Comparison of ENCODE assay signal across 1 cellular context in the genomic region with DNA sequence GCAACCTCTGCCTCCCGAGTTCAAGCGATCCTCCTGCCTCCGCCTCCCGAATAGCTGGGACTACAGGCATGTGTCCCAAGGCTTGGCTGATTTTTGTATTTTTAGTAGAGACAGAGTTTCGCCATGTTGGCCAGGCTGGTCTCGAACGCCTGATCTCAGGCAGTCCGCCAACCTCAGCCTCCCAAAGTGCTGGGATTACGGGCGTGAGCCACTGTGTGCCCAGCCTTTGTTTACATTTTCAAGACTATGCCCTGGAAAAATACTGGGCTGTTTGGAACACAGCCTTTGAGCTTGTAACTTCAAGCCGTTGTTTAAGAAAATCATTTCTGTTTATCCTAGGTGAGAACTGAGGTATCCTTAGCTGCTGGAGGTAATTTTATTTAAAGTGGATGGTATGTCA.
A peak's percentile ranks its signal among the peaks of the same experiment; 100 is the strongest.
TF ChIP-seq lines count a peak whose summit lies in the region.

No MANE protein-coding gene starts in this region.

TF ChIP-seq in HepG2, 621 proteins besides CTCF, POLR2A, EP300 and RAD21 (continues in another document):
- TF ChIP-seq, protein P1, sequence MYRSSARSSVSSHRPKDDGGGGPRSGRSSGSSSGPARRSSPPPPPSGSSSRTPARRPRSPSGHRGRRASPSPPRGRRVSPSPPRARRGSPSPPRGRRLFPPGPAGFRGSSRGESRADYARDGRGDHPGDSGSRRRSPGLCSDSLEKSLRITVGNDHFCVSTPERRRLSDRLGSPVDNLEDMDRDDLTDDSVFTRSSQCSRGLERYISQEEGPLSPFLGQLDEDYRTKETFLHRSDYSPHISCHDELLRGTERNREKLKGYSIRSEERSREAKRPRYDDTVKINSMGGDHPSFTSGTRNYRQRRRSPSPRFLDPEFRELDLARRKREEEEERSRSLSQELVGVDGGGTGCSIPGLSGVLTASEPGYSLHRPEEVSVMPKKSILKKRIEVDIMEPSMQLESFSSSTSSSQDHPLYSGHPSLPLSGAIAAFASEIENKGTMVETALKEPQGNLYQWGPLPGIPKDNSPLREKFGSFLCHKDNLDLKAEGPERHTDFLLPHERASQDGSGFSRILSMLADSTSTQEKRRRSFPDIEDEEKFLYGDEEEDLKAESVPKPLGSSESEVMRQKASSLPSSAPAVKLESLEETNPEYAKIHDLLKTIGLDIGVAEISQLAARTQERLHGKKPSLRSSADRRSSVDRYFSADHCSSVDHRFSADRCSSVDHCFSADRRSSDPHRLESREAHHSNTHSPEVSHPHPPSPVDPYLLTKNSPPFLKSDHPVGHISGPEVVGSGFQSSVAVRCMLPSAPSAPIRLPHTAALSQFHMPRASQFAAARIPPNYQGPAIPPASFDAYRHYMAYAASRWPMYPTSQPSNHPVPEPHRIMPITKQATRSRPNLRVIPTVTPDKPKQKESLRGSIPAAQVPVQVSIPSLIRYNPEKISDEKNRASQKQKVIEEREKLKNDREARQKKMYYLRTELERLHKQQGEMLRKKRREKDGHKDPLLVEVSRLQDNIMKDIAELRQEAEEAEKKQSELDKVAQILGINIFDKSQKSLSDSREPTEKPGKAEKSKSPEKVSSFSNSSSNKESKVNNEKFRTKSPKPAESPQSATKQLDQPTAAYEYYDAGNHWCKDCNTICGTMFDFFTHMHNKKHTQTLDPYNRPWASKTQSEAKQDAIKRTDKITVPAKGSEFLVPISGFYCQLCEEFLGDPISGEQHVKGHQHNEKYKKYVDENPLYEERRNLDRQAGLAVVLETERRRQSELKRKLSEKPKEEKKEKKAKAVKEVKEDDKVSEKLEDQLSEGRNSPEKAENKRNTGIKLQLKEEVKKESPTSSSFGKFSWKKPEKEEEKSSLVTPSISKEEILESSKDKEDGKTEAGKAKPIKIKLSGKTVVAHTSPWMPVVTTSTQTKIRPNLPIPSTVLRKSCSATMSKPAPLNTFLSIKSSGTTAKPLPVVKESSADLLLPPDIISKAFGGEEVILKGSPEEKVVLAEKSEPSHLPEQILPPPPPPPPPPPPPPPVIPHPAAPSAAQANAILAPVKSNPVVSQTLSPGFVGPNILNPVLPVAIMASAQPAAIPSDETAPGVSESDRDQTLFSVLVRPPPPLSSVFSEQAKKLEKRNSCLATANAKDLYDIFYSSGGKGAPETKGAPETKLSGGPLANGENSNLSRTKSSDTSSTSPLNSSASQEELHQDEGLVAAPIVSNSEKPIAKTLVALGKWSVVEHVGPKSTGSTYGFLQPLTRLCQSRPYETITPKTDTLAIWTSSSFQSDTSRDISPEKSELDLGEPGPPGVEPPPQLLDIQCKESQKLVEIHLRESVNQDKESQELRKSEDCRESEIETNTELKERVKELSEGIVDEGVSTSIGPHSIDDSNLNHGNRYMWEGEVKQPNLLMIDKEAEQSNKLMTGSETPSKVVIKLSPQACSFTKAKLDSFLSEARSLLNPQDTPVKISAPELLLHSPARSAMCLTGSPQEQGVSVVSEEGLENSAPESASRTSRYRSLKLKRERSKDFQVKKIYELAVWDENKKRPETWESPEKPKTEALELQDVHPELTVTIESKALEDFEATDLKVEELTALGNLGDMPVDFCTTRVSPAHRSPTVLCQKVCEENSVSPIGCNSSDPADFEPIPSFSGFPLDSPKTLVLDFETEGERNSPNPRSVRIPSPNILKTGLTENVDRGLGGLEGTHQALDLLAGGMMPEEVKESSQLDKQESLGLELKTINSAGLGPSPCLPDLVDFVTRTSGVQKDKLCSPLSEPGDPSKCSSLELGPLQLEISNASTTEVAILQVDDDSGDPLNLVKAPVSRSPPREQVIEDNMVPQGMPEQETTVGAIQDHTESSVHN (CRISPR knock-in tag; IDR thresholded peaks at IDR 0.05) = no peak
- TF ChIP-seq, protein P2, sequence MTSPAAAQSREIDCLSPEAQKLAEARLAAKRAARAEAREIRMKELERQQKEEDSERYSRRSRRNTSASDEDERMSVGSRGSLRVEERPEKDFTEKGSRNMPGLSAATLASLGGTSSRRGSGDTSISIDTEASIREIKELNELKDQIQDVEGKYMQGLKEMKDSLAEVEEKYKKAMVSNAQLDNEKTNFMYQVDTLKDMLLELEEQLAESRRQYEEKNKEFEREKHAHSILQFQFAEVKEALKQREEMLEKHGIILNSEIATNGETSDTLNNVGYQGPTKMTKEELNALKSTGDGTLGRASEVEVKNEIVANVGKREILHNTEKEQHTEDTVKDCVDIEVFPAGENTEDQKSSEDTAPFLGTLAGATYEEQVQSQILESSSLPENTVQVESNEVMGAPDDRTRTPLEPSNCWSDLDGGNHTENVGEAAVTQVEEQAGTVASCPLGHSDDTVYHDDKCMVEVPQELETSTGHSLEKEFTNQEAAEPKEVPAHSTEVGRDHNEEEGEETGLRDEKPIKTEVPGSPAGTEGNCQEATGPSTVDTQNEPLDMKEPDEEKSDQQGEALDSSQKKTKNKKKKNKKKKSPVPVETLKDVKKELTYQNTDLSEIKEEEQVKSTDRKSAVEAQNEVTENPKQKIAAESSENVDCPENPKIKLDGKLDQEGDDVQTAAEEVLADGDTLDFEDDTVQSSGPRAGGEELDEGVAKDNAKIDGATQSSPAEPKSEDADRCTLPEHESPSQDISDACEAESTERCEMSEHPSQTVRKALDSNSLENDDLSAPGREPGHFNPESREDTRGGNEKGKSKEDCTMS (CRISPR knock-in tag; conservative IDR thresholded peaks at IDR 0.05) = no peak
- TF ChIP-seq RXRA (CRISPR knock-in tag; IDR thresholded peaks at IDR 0.05) = peak; percentile 15; the same call in 1 of the 2 replicates
- TF ChIP-seq, protein P3, sequence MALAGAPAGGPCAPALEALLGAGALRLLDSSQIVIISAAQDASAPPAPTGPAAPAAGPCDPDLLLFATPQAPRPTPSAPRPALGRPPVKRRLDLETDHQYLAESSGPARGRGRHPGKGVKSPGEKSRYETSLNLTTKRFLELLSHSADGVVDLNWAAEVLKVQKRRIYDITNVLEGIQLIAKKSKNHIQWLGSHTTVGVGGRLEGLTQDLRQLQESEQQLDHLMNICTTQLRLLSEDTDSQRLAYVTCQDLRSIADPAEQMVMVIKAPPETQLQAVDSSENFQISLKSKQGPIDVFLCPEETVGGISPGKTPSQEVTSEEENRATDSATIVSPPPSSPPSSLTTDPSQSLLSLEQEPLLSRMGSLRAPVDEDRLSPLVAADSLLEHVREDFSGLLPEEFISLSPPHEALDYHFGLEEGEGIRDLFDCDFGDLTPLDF (CRISPR knock-in tag; IDR thresholded peaks at IDR 0.05) = no peak
- no peak for TF ChIP-seq HNRNPH1 (optimal IDR thresholded peaks at IDR 0.05; ENCODE audit: low read depth, low read length)
- TF ChIP-seq SSRP1 (CRISPR knock-in tag; IDR thresholded peaks at IDR 0.05) = no peak
- no peak for TF ChIP-seq HHEX (CRISPR knock-in tag; IDR thresholded peaks at IDR 0.05)
- TF ChIP-seq ZNF282 (IDR thresholded peaks at IDR 0.05; ENCODE audit: partially characterized antibody) = no peak
- no peak for TF ChIP-seq MAZ (IDR thresholded peaks at IDR 0.05; ENCODE audit: borderline replicate concordance, low read depth, low read length)
- no peak for TF ChIP-seq MAZ (CRISPR knock-in tag; IDR thresholded peaks at IDR 0.05; ENCODE audit: low read depth)
- no peak; the same call in 1 of the 2 replicates for TF ChIP-seq ZNF644 (CRISPR knock-in tag; IDR thresholded peaks at IDR 0.05; ENCODE audit: low read depth)
- TF ChIP-seq, protein P4, sequence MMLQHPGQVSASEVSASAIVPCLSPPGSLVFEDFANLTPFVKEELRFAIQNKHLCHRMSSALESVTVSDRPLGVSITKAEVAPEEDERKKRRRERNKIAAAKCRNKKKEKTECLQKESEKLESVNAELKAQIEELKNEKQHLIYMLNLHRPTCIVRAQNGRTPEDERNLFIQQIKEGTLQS (CRISPR knock-in tag; IDR thresholded peaks at IDR 0.05) = no peak
- no peak for TF ChIP-seq ARHGAP35 (CRISPR knock-in tag; IDR thresholded peaks at IDR 0.05; ENCODE audit: borderline replicate concordance)
- TF ChIP-seq HDAC1 (CRISPR knock-in tag; IDR thresholded peaks at IDR 0.05) = peak; percentile 56
- peak; percentile 68; the same call in 1 of the 2 replicates for TF ChIP-seq GATAD2A (CRISPR knock-in tag; IDR thresholded peaks at IDR 0.05)
- TF ChIP-seq, protein P5, sequence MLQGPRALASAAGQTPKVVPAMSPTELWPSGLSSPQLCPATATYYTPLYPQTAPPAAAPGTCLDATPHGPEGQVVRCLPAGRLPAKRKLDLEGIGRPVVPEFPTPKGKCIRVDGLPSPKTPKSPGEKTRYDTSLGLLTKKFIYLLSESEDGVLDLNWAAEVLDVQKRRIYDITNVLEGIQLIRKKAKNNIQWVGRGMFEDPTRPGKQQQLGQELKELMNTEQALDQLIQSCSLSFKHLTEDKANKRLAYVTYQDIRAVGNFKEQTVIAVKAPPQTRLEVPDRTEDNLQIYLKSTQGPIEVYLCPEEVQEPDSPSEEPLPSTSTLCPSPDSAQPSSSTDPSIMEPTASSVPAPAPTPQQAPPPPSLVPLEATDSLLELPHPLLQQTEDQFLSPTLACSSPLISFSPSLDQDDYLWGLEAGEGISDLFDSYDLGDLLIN (CRISPR knock-in tag; IDR thresholded peaks at IDR 0.05; ENCODE audit: borderline replicate concordance) = no peak
- TF ChIP-seq, protein P6, sequence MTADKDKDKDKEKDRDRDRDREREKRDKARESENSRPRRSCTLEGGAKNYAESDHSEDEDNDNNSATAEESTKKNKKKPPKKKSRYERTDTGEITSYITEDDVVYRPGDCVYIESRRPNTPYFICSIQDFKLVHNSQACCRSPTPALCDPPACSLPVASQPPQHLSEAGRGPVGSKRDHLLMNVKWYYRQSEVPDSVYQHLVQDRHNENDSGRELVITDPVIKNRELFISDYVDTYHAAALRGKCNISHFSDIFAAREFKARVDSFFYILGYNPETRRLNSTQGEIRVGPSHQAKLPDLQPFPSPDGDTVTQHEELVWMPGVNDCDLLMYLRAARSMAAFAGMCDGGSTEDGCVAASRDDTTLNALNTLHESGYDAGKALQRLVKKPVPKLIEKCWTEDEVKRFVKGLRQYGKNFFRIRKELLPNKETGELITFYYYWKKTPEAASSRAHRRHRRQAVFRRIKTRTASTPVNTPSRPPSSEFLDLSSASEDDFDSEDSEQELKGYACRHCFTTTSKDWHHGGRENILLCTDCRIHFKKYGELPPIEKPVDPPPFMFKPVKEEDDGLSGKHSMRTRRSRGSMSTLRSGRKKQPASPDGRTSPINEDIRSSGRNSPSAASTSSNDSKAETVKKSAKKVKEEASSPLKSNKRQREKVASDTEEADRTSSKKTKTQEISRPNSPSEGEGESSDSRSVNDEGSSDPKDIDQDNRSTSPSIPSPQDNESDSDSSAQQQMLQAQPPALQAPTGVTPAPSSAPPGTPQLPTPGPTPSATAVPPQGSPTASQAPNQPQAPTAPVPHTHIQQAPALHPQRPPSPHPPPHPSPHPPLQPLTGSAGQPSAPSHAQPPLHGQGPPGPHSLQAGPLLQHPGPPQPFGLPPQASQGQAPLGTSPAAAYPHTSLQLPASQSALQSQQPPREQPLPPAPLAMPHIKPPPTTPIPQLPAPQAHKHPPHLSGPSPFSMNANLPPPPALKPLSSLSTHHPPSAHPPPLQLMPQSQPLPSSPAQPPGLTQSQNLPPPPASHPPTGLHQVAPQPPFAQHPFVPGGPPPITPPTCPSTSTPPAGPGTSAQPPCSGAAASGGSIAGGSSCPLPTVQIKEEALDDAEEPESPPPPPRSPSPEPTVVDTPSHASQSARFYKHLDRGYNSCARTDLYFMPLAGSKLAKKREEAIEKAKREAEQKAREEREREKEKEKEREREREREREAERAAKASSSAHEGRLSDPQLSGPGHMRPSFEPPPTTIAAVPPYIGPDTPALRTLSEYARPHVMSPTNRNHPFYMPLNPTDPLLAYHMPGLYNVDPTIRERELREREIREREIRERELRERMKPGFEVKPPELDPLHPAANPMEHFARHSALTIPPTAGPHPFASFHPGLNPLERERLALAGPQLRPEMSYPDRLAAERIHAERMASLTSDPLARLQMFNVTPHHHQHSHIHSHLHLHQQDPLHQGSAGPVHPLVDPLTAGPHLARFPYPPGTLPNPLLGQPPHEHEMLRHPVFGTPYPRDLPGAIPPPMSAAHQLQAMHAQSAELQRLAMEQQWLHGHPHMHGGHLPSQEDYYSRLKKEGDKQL (CRISPR knock-in tag; IDR thresholded peaks at IDR 0.05; ENCODE audit: low read depth) = no peak
- TF ChIP-seq NCOA5 (CRISPR knock-in tag; IDR thresholded peaks at IDR 0.05) = no peak
- TF ChIP-seq, protein P7, sequence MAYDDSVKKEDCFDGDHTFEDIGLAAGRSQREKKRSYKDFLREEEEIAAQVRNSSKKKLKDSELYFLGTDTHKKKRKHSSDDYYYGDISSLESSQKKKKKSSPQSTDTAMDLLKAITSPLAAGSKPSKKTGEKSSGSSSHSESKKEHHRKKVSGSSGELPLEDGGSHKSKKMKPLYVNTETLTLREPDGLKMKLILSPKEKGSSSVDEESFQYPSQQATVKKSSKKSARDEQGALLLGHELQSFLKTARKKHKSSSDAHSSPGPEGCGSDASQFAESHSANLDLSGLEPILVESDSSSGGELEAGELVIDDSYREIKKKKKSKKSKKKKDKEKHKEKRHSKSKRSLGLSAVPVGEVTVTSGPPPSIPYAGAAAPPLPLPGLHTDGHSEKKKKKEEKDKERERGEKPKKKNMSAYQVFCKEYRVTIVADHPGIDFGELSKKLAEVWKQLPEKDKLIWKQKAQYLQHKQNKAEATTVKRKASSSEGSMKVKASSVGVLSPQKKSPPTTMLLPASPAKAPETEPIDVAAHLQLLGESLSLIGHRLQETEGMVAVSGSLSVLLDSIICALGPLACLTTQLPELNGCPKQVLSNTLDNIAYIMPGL (CRISPR knock-in tag; IDR thresholded peaks at IDR 0.05; ENCODE audit: borderline replicate concordance in 1 of 2, low read depth in 1 of 2) = 0 out of 4 replicates have a peak, but pooled peaks of 1 of the 2 experiments have one; percentile 11
- TF ChIP-seq, protein P8, sequence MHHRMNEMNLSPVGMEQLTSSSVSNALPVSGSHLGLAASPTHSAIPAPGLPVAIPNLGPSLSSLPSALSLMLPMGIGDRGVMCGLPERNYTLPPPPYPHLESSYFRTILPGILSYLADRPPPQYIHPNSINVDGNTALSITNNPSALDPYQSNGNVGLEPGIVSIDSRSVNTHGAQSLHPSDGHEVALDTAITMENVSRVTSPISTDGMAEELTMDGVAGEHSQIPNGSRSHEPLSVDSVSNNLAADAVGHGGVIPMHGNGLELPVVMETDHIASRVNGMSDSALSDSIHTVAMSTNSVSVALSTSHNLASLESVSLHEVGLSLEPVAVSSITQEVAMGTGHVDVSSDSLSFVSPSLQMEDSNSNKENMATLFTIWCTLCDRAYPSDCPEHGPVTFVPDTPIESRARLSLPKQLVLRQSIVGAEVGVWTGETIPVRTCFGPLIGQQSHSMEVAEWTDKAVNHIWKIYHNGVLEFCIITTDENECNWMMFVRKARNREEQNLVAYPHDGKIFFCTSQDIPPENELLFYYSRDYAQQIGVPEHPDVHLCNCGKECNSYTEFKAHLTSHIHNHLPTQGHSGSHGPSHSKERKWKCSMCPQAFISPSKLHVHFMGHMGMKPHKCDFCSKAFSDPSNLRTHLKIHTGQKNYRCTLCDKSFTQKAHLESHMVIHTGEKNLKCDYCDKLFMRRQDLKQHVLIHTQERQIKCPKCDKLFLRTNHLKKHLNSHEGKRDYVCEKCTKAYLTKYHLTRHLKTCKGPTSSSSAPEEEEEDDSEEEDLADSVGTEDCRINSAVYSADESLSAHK (CRISPR knock-in tag; IDR thresholded peaks at IDR 0.05; ENCODE audit: borderline replicate concordance) = no peak
- TF ChIP-seq KDM2A (CRISPR knock-in tag; IDR thresholded peaks at IDR 0.05; ENCODE audit: borderline replicate concordance, low read depth) = peak; percentile 61; the same call in 1 of the 2 replicates
- peak; percentile 53; the same call in 1 of the 2 replicates for TF ChIP-seq ISL2 (CRISPR knock-in tag; IDR thresholded peaks at IDR 0.05)
- no peak; the same call in 1 of the 2 replicates for TF ChIP-seq MYC (CRISPR knock-in tag; IDR thresholded peaks at IDR 0.05; ENCODE audit: borderline replicate concordance)
- TF ChIP-seq EHMT2 (IDR thresholded peaks at IDR 0.05; ENCODE audit: borderline replicate concordance, low read depth, low read length) = no peak
